ENCODE assay signal across 13 cellular contexts in the genomic region with DNA sequence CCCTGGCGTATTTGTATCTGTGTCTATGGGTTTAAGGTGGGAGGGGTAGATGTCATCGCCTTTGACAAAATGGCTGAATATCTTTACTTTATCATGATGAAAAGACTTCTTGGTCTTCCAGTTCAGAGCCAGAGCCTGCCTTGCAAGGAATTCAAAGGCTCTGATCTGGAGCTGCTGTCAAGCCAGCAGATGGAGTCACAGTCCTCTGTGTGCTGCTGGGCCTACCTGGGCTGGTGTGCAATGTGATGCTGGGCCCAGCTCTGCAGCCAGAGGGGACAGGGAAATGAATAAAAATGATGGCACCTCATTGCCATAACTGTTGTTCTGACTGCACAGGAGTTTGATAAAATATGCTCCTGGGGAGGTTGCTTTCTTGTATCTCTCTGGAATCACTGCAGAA. TPM values are rescaled to one million over a fixed set of nuclear protein-coding genes. Genes with fewer than 3 reads are reported as not detected.
A peak's percentile ranks its signal among the peaks of the same experiment; 100 is the strongest.
DNase-seq lines count a peak whose midpoint lies in the region; ATAC-seq and TF ChIP-seq lines count a peak whose summit lies in the region.
"Had no signal": no experiment of that assay in that cellular context is flagged by ENCODE, and none has a peak within 500 bp of the region (broad histone marks: within the 10 kb centered on the region; RNA-seq: fewer than 3 reads in every experiment).

No MANE protein-coding gene starts in this region.

- H3K27me3 Mint-ChIP-seq in neural progenitor cell (ENCODE audit: insufficient read depth, low read depth): peaks cover 5% of the 10 kb centered on the region

- DNase-seq in DMS53 (lab: John Stamatoyannopoulos, UW): peak; percentile 15
- no peak for DNase-seq in DMS53 treated with DMSO at 0.1 percent for 48 hours (lab: John Stamatoyannopoulos, UW; ENCODE audit: unreplicated experiment)
- DNase-seq in PC-3: no peak
- DNase-seq in epithelial cell of esophagus (ENCODE audit: low read depth): peak; percentile 48
- DNase-seq in neural progenitor cell (ENCODE audit: low spot score): peak; percentile 50
- no peak for DNase-seq in stimulated activated naive CD4-positive, alpha-beta T cell (lab: John Stamatoyannopoulos, UW)
- no peak for DNase-seq in GM03348 (ENCODE audit: low spot score)
- DNase-seq: 8988T; CD8-positive, alpha-beta memory T cell; NCI-H2227 treated with DMSO at 0.1 percent for 48 hours; pancreas had no signal

- H3K9me3 ChIP-seq in PC-3 (ENCODE audit: low read length): no peaks in the 10 kb centered on the region
- no peaks in the 10 kb centered on the region for H3K9me3 ChIP-seq in neural progenitor cell (ENCODE audit: low read depth)
- H3K9me3 ChIP-seq: pancreas had no signal

- peak overlapping the region; percentile 24 for H3K4me3 Mint-ChIP-seq in neural progenitor cell
- H3K4me3 Mint-ChIP-seq: CD8-positive, alpha-beta memory T cell had no signal

- no peaks in the 10 kb centered on the region for H3K79me2 ChIP-seq in PC-3 (ENCODE audit: low read length)
- H3K79me2 ChIP-seq in neural progenitor cell (ENCODE audit: low read depth): no peaks in the 10 kb centered on the region

- no peaks in the 10 kb centered on the region for H3K27me3 ChIP-seq in PC-3 (ENCODE audit: low read length)
- H3K27me3 ChIP-seq in neural progenitor cell: no peaks in the 10 kb centered on the region
- H3K27me3 ChIP-seq: pancreas had no signal

- H3K27ac Mint-ChIP-seq in neural progenitor cell: peak overlapping the region; percentile 77
- H3K27ac Mint-ChIP-seq: CD8-positive, alpha-beta memory T cell had no signal

- H3K4me1 Mint-ChIP-seq in neural progenitor cell: peaks cover 48% of the 10 kb centered on the region
- H3K4me1 Mint-ChIP-seq: CD8-positive, alpha-beta memory T cell had no signal

- H3K9me3 Mint-ChIP-seq in neural progenitor cell: peaks cover 2% of the 10 kb centered on the region
- H3K9me3 Mint-ChIP-seq: CD8-positive, alpha-beta memory T cell had no signal

- H3K4me3 ChIP-seq in PC-3 (ENCODE audit: low read length): no peak overlapping the region
- H3K4me3 ChIP-seq in epithelial cell of esophagus (ENCODE audit: low read length): no peak overlapping the region
- H3K4me3 ChIP-seq in neural progenitor cell: no peak overlapping the region
- H3K4me3 ChIP-seq: pancreas had no signal

- no peaks in the 10 kb centered on the region for H3K4me1 ChIP-seq in PC-3 (ENCODE audit: insufficient read depth, low read length)
- H3K4me1 ChIP-seq in neural progenitor cell: peaks cover 18% of the 10 kb centered on the region
- H3K4me1 ChIP-seq: pancreas had no signal

- no peaks in the 10 kb centered on the region for H3K9me2 ChIP-seq in PC-3 (replicated peaks; ENCODE audit: low read length)

- H3K36me3 Mint-ChIP-seq in neural progenitor cell: no peaks in the 10 kb centered on the region
- H3K36me3 Mint-ChIP-seq: CD8-positive, alpha-beta memory T cell had no signal

- H3K27ac ChIP-seq in PC-3 (ENCODE audit: low read length) (no peak overlapping the region), neural progenitor cell (no peak overlapping the region)
- H3K27ac ChIP-seq: pancreas had no signal

- H3F3A ChIP-seq in PC-3 (ENCODE audit: low read length, unreplicated experiment) (no peaks in the 10 kb centered on the region), neural progenitor cell (ENCODE audit: low read depth) (peaks cover 25% of the 10 kb centered on the region)

- TF ChIP-seq CTCF in PC-3 (conservative IDR thresholded peaks at IDR 0.05; ENCODE audit: low read depth, low read length): 0 out of 2 replicates have a peak, but pooled peaks have one; percentile 10
- TF ChIP-seq CTCF in epithelial cell of esophagus (IDR thresholded peaks at IDR 0.05; ENCODE audit: insufficient read depth, low read depth, low read length, missing control alignments): peak; percentile 71
- TF ChIP-seq CTCF in neural progenitor cell (IDR thresholded peaks at IDR 0.05): peak; percentile 39

- H4K20me1 ChIP-seq in PC-3 (ENCODE audit: low read length) (no peaks in the 10 kb centered on the region), neural progenitor cell (ENCODE audit: low read depth) (no peaks in the 10 kb centered on the region)

- no peak overlapping the region for H2AFZ ChIP-seq in PC-3 (ENCODE audit: low read length)
- H2AFZ ChIP-seq in neural progenitor cell (replicated peaks): peak overlapping the region; percentile 47

- H3K36me3 ChIP-seq in PC-3 (ENCODE audit: low read depth, low read length) (no peaks in the 10 kb centered on the region), neural progenitor cell (no peaks in the 10 kb centered on the region)
- H3K36me3 ChIP-seq: pancreas had no signal

- H3K9ac ChIP-seq in PC-3 (ENCODE audit: low read length): no peak overlapping the region
- no peak overlapping the region for H3K9ac ChIP-seq in neural progenitor cell

- CTCF ChIA-PET in PC-3 (lab: Charles Lee): no interaction called here

- ATAC-seq in PC-3: peak; percentile 53
- ATAC-seq in HG02798 (IDR thresholded peaks at IDR 0.05; ENCODE audit: poor library complexity, unreplicated experiment): no peak
- ATAC-seq: Panc1, pancreas had no signal

- H3K4me2 ChIP-seq in PC-3 (ENCODE audit: low read length): no peak overlapping the region
- no peak overlapping the region for H3K4me2 ChIP-seq in neural progenitor cell

- BruUV-seq in PC-3 (replicated peaks; lab: Mats Ljungman, UMichigan): no TSS peak

- POLR2A ChIA-PET in PC-3 (lab: Charles Lee; ENCODE audit: unreplicated experiment): no interaction called here

- intact Hi-C loops in PC-3 (cut with micrococcal nuclease): no loop called here

RNA-seq across cellular contexts. Expression of a gene that starts 20.2 kb away (rescaled TPM):
- total RNA-seq in PC-3 (2014; rRNA removed) (346 and 432 TPM in 2 replicates), neural progenitor cell (ENCODE audit: low replicate concordance) (259 and 276 TPM in 2 replicates)

RNA-seq across cellular contexts. Expression of a gene that starts 52.4 kb away (rescaled TPM):
- total RNA-seq in PC-3 (2014; rRNA removed): 57.3 and 64.1 TPM in 2 replicates
- total RNA-seq in neural progenitor cell (ENCODE audit: low replicate concordance): 85.5 and 116 TPM in 2 replicates

Comparison
In these comparisons a context has a peak if more than half of its experiments do, and no peak if none do; other contexts are left out.
1. DNase-seq: peak in DMS53 (single experiment), epithelial cell of esophagus (single experiment) and neural progenitor cell (single experiment); none in DMS53 treated with DMSO at 0.1 percent for 48 hours (single experiment), PC-3 (single experiment), stimulated activated naive CD4-positive, alpha-beta T cell (0 of 6) and GM03348 (single experiment).
2. CTCF ChIP-seq: peak in every context shown above with its lines; median percentile 71 in epithelial cell of esophagus; 39 in neural progenitor cell; 10 in PC-3.